Comparison of ENCODE assay signal across 29 cellular contexts in the genomic region with DNA sequence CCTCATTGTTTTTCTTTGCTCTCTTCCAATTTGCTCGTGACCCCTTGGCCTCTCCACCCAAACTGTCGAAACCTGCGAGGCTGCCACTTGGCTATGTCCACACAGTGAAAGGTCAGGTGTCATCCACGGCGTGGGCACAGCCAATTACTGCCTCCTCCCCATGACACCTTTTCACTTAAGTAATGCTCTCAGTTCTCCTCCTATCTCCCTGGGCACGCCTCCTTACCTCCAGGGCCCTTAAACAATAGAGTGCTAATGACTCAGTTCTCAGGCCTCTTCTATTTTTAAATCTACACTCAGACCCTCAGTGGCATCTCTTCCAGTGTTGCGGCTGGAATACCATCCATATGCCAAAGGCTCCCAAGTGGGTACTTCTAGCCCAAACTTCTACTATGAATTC.
DNase-seq lines count a peak whose midpoint lies in the region; ATAC-seq and TF ChIP-seq lines count a peak whose summit lies in the region.
"Had no signal": no experiment of that assay in that cellular context is flagged by ENCODE, and none has a peak within 500 bp of the region (broad histone marks: within the 10 kb centered on the region; RNA-seq: fewer than 3 reads in every experiment).

No MANE protein-coding gene starts in this region.

- CTCF ChIA-PET in WTC11 (lab: Charles Lee) = no interaction called here

- no peaks in the 10 kb centered on the region for H3K27me3 Mint-ChIP-seq in WTC11 (ENCODE audit: low read depth)
- H3K27me3 Mint-ChIP-seq: central memory CD8-positive, alpha-beta T cell had no signal

- H3K9me3 Mint-ChIP-seq in WTC11 = no peaks in the 10 kb centered on the region
- H3K9me3 Mint-ChIP-seq: activated CD4-positive, alpha-beta T cell treated with anti-CD3 and anti-CD28 coated beads, Interleukin-2, amount 10 ng/mL, durations not matched to agents 7 days and 5 days; activated naive CD8-positive, alpha-beta T cell treated with anti-CD3 and anti-CD28 coated beads, Interleukin-2, amount 50 U/mL, for 24 hours; activated T-cell treated with anti-CD3 and anti-CD28 coated beads, Interleukin-2, amount 50 U/mL, for 4 hours; memory B cell had no signal

- H3K4me1 ChIP-seq in foreskin keratinocyte = no peaks in the 10 kb centered on the region
- H3K4me1 ChIP-seq: BLaER1, HAP-1, prostate gland had no signal

- no peak overlapping the region for H3K27ac Mint-ChIP-seq in WTC11
- H3K27ac Mint-ChIP-seq: activated CD4-positive, alpha-beta T cell treated with anti-CD3 and anti-CD28 coated beads, Interleukin-2, amount 10 ng/mL, durations not matched to agents 7 days and 5 days; activated naive CD8-positive, alpha-beta T cell treated with anti-CD3 and anti-CD28 coated beads, Interleukin-2, amount 50 U/mL, for 24 hours; memory B cell had no signal

- H3K27ac ChIP-seq in foreskin keratinocyte = no peak overlapping the region
- H3K27ac ChIP-seq: BLaER1, prostate gland, skin epidermis, transverse colon, WERI-Rb-1 had no signal

- no peak overlapping the region for H3K4me3 Mint-ChIP-seq in WTC11
- H3K4me3 Mint-ChIP-seq: activated CD4-positive, alpha-beta T cell treated with anti-CD3 and anti-CD28 coated beads, Interleukin-2, amount 10 ng/mL, durations not matched to agents 7 days and 5 days; activated naive CD8-positive, alpha-beta T cell treated with anti-CD3 and anti-CD28 coated beads, Interleukin-2, amount 50 U/mL, for 24 hours; activated T-cell treated with anti-CD3 and anti-CD28 coated beads, Interleukin-2, amount 50 U/mL, for 4 hours; central memory CD8-positive, alpha-beta T cell; memory B cell had no signal

- DNase-seq in H7 (peak; percentile 50), WTC11 (ENCODE audit: low spot score) (no peak), foreskin keratinocyte (peak in 1 of 2 donors; percentile 51), renal cortical epithelial cell (ENCODE audit: low read depth) (peak; percentile 16), OCI-M2 (lab: John Stamatoyannopoulos, UW; ENCODE audit: unreplicated experiment) (no peak), retina (no peak), DMS153 treated with DMSO at 0.1 percent for 48 hours (lab: John Stamatoyannopoulos, UW; ENCODE audit: unreplicated experiment) (no peak)
- DNase-seq: activated CD4-positive, alpha-beta T cell treated with anti-CD3 and anti-CD28 coated beads, Interleukin-2, amount 10 ng/mL, durations not matched to agents 7 days and 5 days; activated gamma-delta T cell treated with Interleukin-2 at 50 U/mL for 16 hours; activated naive CD8-positive, alpha-beta T cell treated with anti-CD3 and anti-CD28 coated beads, Interleukin-2, amount 50 U/mL, for 24 hours; activated T-cell treated with anti-CD3 and anti-CD28 coated beads, Interleukin-2, amount 50 U/mL, for 4 hours; COR-L47; GDM1; MG63; NCI-H2029; NCI-H345; nucleus accumbens; SHP77 treated with DMSO at 0.1 percent for 48 hours; stimulated activated CD8-positive, alpha-beta memory T cell treated with anti-CD3 and anti-CD28 coated beads, Interleukin-4, amount 100 ng/mL, for 48 hours; T-helper 9 cell; transverse colon; WERI-Rb-1 had no signal

- H3K4me1 Mint-ChIP-seq in WTC11 = peaks cover 28% of the 10 kb centered on the region
- H3K4me1 Mint-ChIP-seq: activated CD4-positive, alpha-beta T cell treated with anti-CD3 and anti-CD28 coated beads, Interleukin-2, amount 10 ng/mL, durations not matched to agents 7 days and 5 days had no signal

- TF ChIP-seq CTCF in WTC11 (IDR thresholded peaks at IDR 0.05) (no peak), foreskin keratinocyte (conservative IDR thresholded peaks at IDR 0.05) (no peak)

- no peak overlapping the region for H3K4me3 ChIP-seq in H7 (ENCODE audit: insufficient read depth, low read depth, low read length)
- H3K4me3 ChIP-seq: BLaER1, HAP-1, K562, MG63, prostate gland, skin epidermis, transverse colon had no signal

- no peaks in the 10 kb centered on the region for H3K36me3 ChIP-seq in H7 (replicated peaks; ENCODE audit: control insufficient read depth, insufficient read depth, low read length)
- H3K36me3 ChIP-seq: BLaER1, HAP-1, MG63, prostate gland, transverse colon, WERI-Rb-1 had no signal

- H3K27me3 ChIP-seq in H7 (ENCODE audit: control insufficient read depth, insufficient read depth, low read length) (no peaks in the 10 kb centered on the region), foreskin keratinocyte (no peaks in the 10 kb centered on the region)
- H3K27me3 ChIP-seq: BLaER1, MG63, transverse colon had no signal

- H3K36me3 Mint-ChIP-seq in WTC11 = no peaks in the 10 kb centered on the region
- H3K36me3 Mint-ChIP-seq: memory B cell had no signal

- ATAC-seq in WTC11 (peak; percentile 73), foreskin keratinocyte (peak; percentile 67)
- ATAC-seq: activated naive CD8-positive, alpha-beta T cell treated with anti-CD3 and anti-CD28 coated beads, Interleukin-2, amount 50 U/mL, for 24 hours; activated T-cell treated with anti-CD3 and anti-CD28 coated beads, Interleukin-2, amount 50 U/mL, for 4 hours; K562 had no signal

- POLR2A ChIA-PET in WTC11 (lab: Charles Lee) = no interaction called here

TF ChIP-seq in WTC11, 78 proteins besides CTCF, POLR2A, EP300 and RAD21:
- no peak for TF ChIP-seq SP1 (CRISPR knock-in tag; conservative IDR thresholded peaks at IDR 0.05)
- TF ChIP-seq OVOL2 (CRISPR knock-in tag; IDR thresholded peaks at IDR 0.05; ENCODE audit: borderline replicate concordance) = no peak
- no peak for TF ChIP-seq NFE2L1 (CRISPR knock-in tag; IDR thresholded peaks at IDR 0.05)
- TF ChIP-seq, protein P1, sequence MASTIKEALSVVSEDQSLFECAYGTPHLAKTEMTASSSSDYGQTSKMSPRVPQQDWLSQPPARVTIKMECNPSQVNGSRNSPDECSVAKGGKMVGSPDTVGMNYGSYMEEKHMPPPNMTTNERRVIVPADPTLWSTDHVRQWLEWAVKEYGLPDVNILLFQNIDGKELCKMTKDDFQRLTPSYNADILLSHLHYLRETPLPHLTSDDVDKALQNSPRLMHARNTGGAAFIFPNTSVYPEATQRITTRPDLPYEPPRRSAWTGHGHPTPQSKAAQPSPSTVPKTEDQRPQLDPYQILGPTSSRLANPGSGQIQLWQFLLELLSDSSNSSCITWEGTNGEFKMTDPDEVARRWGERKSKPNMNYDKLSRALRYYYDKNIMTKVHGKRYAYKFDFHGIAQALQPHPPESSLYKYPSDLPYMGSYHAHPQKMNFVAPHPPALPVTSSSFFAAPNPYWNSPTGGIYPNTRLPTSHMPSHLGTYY (CRISPR knock-in tag; IDR thresholded peaks at IDR 0.05) = no peak

Comparison
In these comparisons a context has a peak if more than half of its experiments do, and no peak if none do; other contexts are left out.
1. DNase-seq: peak in H7 (single experiment) and renal cortical epithelial cell (single experiment); none in WTC11 (single experiment), OCI-M2 (single experiment), retina (single experiment) and DMS153 treated with DMSO at 0.1 percent for 48 hours (single experiment).